ENCODE assay signal across 4 cellular contexts in genomic region chr10:26238378-26238777, GRCh38. TPM values are rescaled to one million over a fixed set of nuclear protein-coding genes. Genes with fewer than 3 reads are reported as not detected.
"Had no signal": no experiment of that assay in that cellular context is flagged by ENCODE, and none has a peak within 500 bp of the region (broad histone marks: within the 10 kb centered on the region; RNA-seq: fewer than 3 reads in every experiment).

No MANE protein-coding gene starts in this region.

- ATAC-seq: GM12878 had no signal

- DNase-seq: GDM1, GF-D8 had no signal

RNA-seq across cellular contexts. Expression of gene GAD2, which starts 21.8 kb away (rescaled TPM):
- total RNA-seq: G401, GM12878 had no signal
